In genomic region chr2:240955306-240956101, GRCh38 we compare ENCODE assay signal across 20 cellular contexts. TPM values are rescaled to one million over a fixed set of nuclear protein-coding genes. Genes with fewer than 3 reads are reported as not detected.
DNase-seq lines count a peak whose midpoint lies in the region; ATAC-seq and TF ChIP-seq lines count a peak whose summit lies in the region.
"Had no signal": no experiment of that assay in that cellular context is flagged by ENCODE, and none has a peak within 500 bp of the region (broad histone marks: within the 10 kb centered on the region; RNA-seq: fewer than 3 reads in every experiment).

No MANE protein-coding gene starts in this region.

- H3K56ac ChIP-seq in H9 (ENCODE audit: insufficient read length, low read depth, low read length) = no peak overlapping the region

- no peak overlapping the region for H2BK20ac ChIP-seq in H9 (ENCODE audit: low read depth, low read length, poor library complexity, severe bottlenecking)

- no peak overlapping the region for H3K4ac ChIP-seq in H9 (ENCODE audit: low read depth, low read length)
- H3K4ac ChIP-seq in mesenchymal stem cell (ENCODE audit: low read depth in 1 of 2, low read length in 2 of 2) = no peak overlapping the region

- H3K4me1 ChIP-seq in H9 (ENCODE audit: insufficient read depth, low read length) (no peaks in the 10 kb centered on the region; the same call in 1 of the 2 replicates), mesenchymal stem cell (ENCODE audit: control insufficient read depth, insufficient read depth, low read depth, low read length) (peaks cover 4% of the 10 kb centered on the region), psoas muscle (no peaks in the 10 kb centered on the region)
- H3K4me1 ChIP-seq: foreskin keratinocyte, HAP-1 had no signal

- peaks cover 11 to 14% of the 10 kb centered on the region in 2 experiments for H3K4me1 Mint-ChIP-seq in H9
- H3K4me1 Mint-ChIP-seq: activated CD4-positive, alpha-beta T cell treated with anti-CD3 and anti-CD28 coated beads, Interleukin-2, amount 10 ng/mL, durations not matched to agents 24 days and 14 days had no signal

- no peak overlapping the region for H2BK120ac ChIP-seq in H9 (ENCODE audit: low read depth, low read length, poor library complexity, severe bottlenecking)
- no peak overlapping the region for H2BK120ac ChIP-seq in mesenchymal stem cell (ENCODE audit: low read depth, low read length)

- H3K79me1 ChIP-seq in H9 (ENCODE audit: insufficient read depth, low read depth, low read length, poor library complexity, severe bottlenecking) (no peaks in the 10 kb centered on the region), mesenchymal stem cell (replicated peaks; ENCODE audit: low read length, poor library complexity, severe bottlenecking) (no peaks in the 10 kb centered on the region)

- no peaks in the 10 kb centered on the region for H3K9me3 ChIP-seq in H9 (ENCODE audit: control insufficient read depth, low read depth, low read length)
- H3K9me3 ChIP-seq in mesenchymal stem cell (ENCODE audit: control insufficient read depth, low read length) = peaks cover 6% of the 10 kb centered on the region
- H3K9me3 ChIP-seq in psoas muscle = no peaks in the 10 kb centered on the region
- H3K9me3 ChIP-seq: HAP-1, left lung had no signal

- H3K4me3 ChIP-seq in mesenchymal stem cell (ENCODE audit: insufficient read depth in 1 of 2, low read depth in 1 of 2, low read length in 2 of 2) (no peak overlapping the region), psoas muscle (no peak overlapping the region)
- H3K4me3 ChIP-seq: HAP-1, left lung had no signal

- no peak overlapping the region for H2AFZ ChIP-seq in H9 (ENCODE audit: low read length)
- H2AFZ ChIP-seq in mesenchymal stem cell (ENCODE audit: low read depth, low read length) = no peak overlapping the region

- TF ChIP-seq CTCF in H9 (conservative IDR thresholded peaks at IDR 0.05) (no peak), psoas muscle (IDR thresholded peaks at IDR 0.05) (no peak)

- no peaks in the 10 kb centered on the region for H3K27me3 ChIP-seq in H9 (ENCODE audit: insufficient read depth, low read length)
- H3K27me3 ChIP-seq in mesenchymal stem cell (ENCODE audit: control insufficient read depth in 1 of 2, insufficient read depth in 1 of 2, low read length in 2 of 2) = peaks cover 12 to 32% of the 10 kb centered on the region in 2 experiments
- peaks cover 0 to 5% (median 0%) of the 10 kb centered on the region in 3 donors for H3K27me3 ChIP-seq in psoas muscle (ENCODE audit: insufficient read depth in 3 of 3, low read length in 2 of 3)

- H3K9ac ChIP-seq in H9 (ENCODE audit: extremely low read depth, insufficient read length, low read length) = no peak overlapping the region
- no peak overlapping the region for H3K9ac ChIP-seq in mesenchymal stem cell (ENCODE audit: low read length)

- H4K5ac ChIP-seq in H9 (ENCODE audit: insufficient read length, low read depth, low read length) = no peak overlapping the region

- no peak overlapping the region for H3T11ph ChIP-seq in H9 (ENCODE audit: low read length)

- H2BK5ac ChIP-seq in H9 (ENCODE audit: insufficient read length, low read length) (no peak overlapping the region), mesenchymal stem cell (ENCODE audit: low read depth, low read length, poor library complexity, severe bottlenecking) (no peak overlapping the region)

- H2AK5ac ChIP-seq in H9 (ENCODE audit: insufficient read length, low read length) = no peak overlapping the region
- H2AK5ac ChIP-seq in mesenchymal stem cell (ENCODE audit: low read length, severe bottlenecking) = no peak overlapping the region

- no peaks in the 10 kb centered on the region for H3K36me3 Mint-ChIP-seq in H9 (ENCODE audit: insufficient read depth in 1 of 3, low read depth in 3 of 3)
- H3K36me3 Mint-ChIP-seq: activated naive CD4-positive, alpha-beta T cell treated with anti-CD3 and anti-CD28 coated beads, Interleukin-2, amount 50 U/mL, for 72 hours had no signal

- no peaks in the 10 kb centered on the region for H3K23me2 ChIP-seq in H9 (ENCODE audit: insufficient read length, low read depth, low read length, poor library complexity, severe bottlenecking)

- H3K27ac Mint-ChIP-seq in H9 = no peak overlapping the region
- H3K27ac Mint-ChIP-seq: activated CD4-positive, alpha-beta T cell treated with anti-CD3 and anti-CD28 coated beads, Interleukin-2, amount 10 ng/mL, durations not matched to agents 24 days and 14 days; activated naive CD4-positive, alpha-beta T cell treated with anti-CD3 and anti-CD28 coated beads, Interleukin-2, amount 50 U/mL, for 72 hours had no signal

- no peak overlapping the region for H3K23ac ChIP-seq in H9 (ENCODE audit: insufficient read length, low read depth, low read length)
- H3K23ac ChIP-seq in mesenchymal stem cell (ENCODE audit: low read length in 2 of 2) = no peak overlapping the region

- ATAC-seq in psoas muscle (no peak), GM18511 (IDR thresholded peaks at IDR 0.05; ENCODE audit: unreplicated experiment) (no peak)
- ATAC-seq: activated naive CD4-positive, alpha-beta T cell treated with anti-CD3 and anti-CD28 coated beads, Interleukin-2, amount 50 U/mL, for 72 hours; activated T-cell treated with anti-CD3 and anti-CD28 coated beads, Interleukin-2, amount 50 U/mL, for 4 hours; foreskin keratinocyte; left lung had no signal

- WGBS in H9 (ENCODE audit: extremely low coverage, insufficient read length, low lambda C conversion rate) = no CpG with 5 or more reads among the region's 17 CpGs
- 80% methylated on average over 17 of the region's 17 CpGs for WGBS in mesenchymal stem cell
- WGBS in psoas muscle, 3 donors = 84 to 92% (median 85%) methylated on average over 17 of the region's 17 CpGs

- no peaks in the 10 kb centered on the region for H3K79me2 ChIP-seq in H9 (ENCODE audit: insufficient read depth, low read length)

- H3K18ac ChIP-seq in H9 (ENCODE audit: insufficient read length, low read depth, low read length) (no peak overlapping the region), mesenchymal stem cell (ENCODE audit: low read depth in 1 of 2, low read length in 2 of 2) (no peak overlapping the region)

- intact Hi-C loops in psoas muscle (cut with DNase I) = no loop called here

- H4K20me1 ChIP-seq in H9 (ENCODE audit: control insufficient read depth, insufficient read depth, insufficient read length) = no peaks in the 10 kb centered on the region

- DNase-seq in H9 (peak; percentile 20), mesenchymal stem cell (no peak), psoas muscle (peak; percentile 7 to 43), SIG-M5 (lab: John Stamatoyannopoulos, UW) (no peak), NCI-H82 treated with DMSO at 0.1 percent for 48 hours (lab: John Stamatoyannopoulos, UW; ENCODE audit: unreplicated experiment) (no peak)
- peak; percentile 3 for DNase-seq in activated CD8-positive, alpha-beta memory T cell treated with anti-CD3 and anti-CD28 coated beads, Interleukin-2, amount 50 U/mL, for 4 hours
- DNase-seq: activated CD4-positive, alpha-beta T cell treated with anti-CD3 and anti-CD28 coated beads, Interleukin-2, amount 10 ng/mL, durations not matched to agents 24 days and 14 days; activated T-cell treated with anti-CD3 and anti-CD28 coated beads, Interleukin-2, amount 50 U/mL, for 4 hours; COR-L47; dermis blood vessel endothelial cell; foreskin keratinocyte; MM.1S; NCI-H226; SW 1271 had no signal

- H3K4me2 ChIP-seq in H9 (ENCODE audit: insufficient read depth, insufficient read length, low read length) (no peak overlapping the region), mesenchymal stem cell (ENCODE audit: low read length, poor library complexity, severe bottlenecking) (no peak overlapping the region)

- H2BK12ac ChIP-seq in H9 (ENCODE audit: insufficient read length, low read depth, low read length) (no peak overlapping the region), mesenchymal stem cell (ENCODE audit: low read length in 2 of 2) (peak overlapping the region in 1 of 2 experiments; percentile 19)

- no peak overlapping the region for H4K8ac ChIP-seq in H9 (replicated peaks; ENCODE audit: insufficient read length, low read depth, low read length)
- H4K8ac ChIP-seq in mesenchymal stem cell (ENCODE audit: low read length) = no peak overlapping the region

- H3K27me3 Mint-ChIP-seq in H9 (ENCODE audit: low read depth) = no peaks in the 10 kb centered on the region; the same call in none of the 2 replicates

- H3K27ac ChIP-seq in H9 (ENCODE audit: insufficient read length, low read depth, low read length) (no peak overlapping the region), mesenchymal stem cell (ENCODE audit: low read length, poor library complexity, severe bottlenecking) (no peak overlapping the region), psoas muscle (no peak overlapping the region)
- H3K27ac ChIP-seq: epithelial cell of prostate, foreskin keratinocyte, left lung had no signal

- H3K4me3 Mint-ChIP-seq in H9 = no peak overlapping the region
- H3K4me3 Mint-ChIP-seq: activated CD4-positive, alpha-beta T cell treated with anti-CD3 and anti-CD28 coated beads, Interleukin-2, amount 10 ng/mL, durations not matched to agents 24 days and 14 days; activated T-cell treated with anti-CD3 and anti-CD28 coated beads, Interleukin-2, amount 50 U/mL, for 4 hours had no signal

- H3K14ac ChIP-seq in H9 (ENCODE audit: insufficient read depth, low read length) (no peak overlapping the region), mesenchymal stem cell (ENCODE audit: low read length in 2 of 2) (peak overlapping the region in 1 of 2 experiments; percentile 39)

- H3K36me3 ChIP-seq in mesenchymal stem cell (ENCODE audit: control insufficient read depth in 1 of 2, insufficient read depth in 2 of 2, low read depth in 1 of 2, low read length in 2 of 2) (no peaks in the 10 kb centered on the region), psoas muscle (ENCODE audit: insufficient read depth in 1 of 2, low read depth in 1 of 2) (no peaks in the 10 kb centered on the region)
- H3K36me3 ChIP-seq: HAP-1, left lung had no signal

- no peaks in the 10 kb centered on the region for H3K9me3 Mint-ChIP-seq in H9
- H3K9me3 Mint-ChIP-seq: activated CD4-positive, alpha-beta T cell treated with anti-CD3 and anti-CD28 coated beads, Interleukin-2, amount 10 ng/mL, durations not matched to agents 24 days and 14 days; activated naive CD4-positive, alpha-beta T cell treated with anti-CD3 and anti-CD28 coated beads, Interleukin-2, amount 50 U/mL, for 72 hours; activated T-cell treated with anti-CD3 and anti-CD28 coated beads, Interleukin-2, amount 50 U/mL, for 4 hours had no signal

- H4K91ac ChIP-seq in H9 (ENCODE audit: insufficient read length, low read depth, low read length) (no peak overlapping the region), mesenchymal stem cell (ENCODE audit: low read length) (peak overlapping the region; percentile 25)

- H2BK15ac ChIP-seq in H9 (ENCODE audit: low read depth, low read length) (no peak overlapping the region), mesenchymal stem cell (ENCODE audit: low read depth, poor library complexity, severe bottlenecking) (no peak overlapping the region)

RNA-seq across cellular contexts. Expression of gene SNED1, which starts 42.9 kb away (rescaled TPM):
- total RNA-seq in H9 (2021) = 1.8 and 2.5 TPM in 2 replicates
- 3.7 TPM for polyA plus RNA-seq in mesenchymal stem cell (2013, experiment 1 of 2)
- 3.7 TPM for polyA plus RNA-seq in mesenchymal stem cell (2013, experiment 2 of 2)
- 10 to 100 TPM in 2 of 4 donors, 1 to 10 TPM in 2; 8.6 to 36.9 (median 11.1) TPM for total RNA-seq in psoas muscle
- polyA plus RNA-seq in psoas muscle = 1 to 10 TPM; 7.8 to 9.2 (median 9.2) TPM
- total RNA-seq: foreskin keratinocyte had no signal
- polyA plus RNA-seq: foreskin keratinocyte had no signal

RNA-seq across cellular contexts. Expression of gene CROCC2, which starts 49.4 kb away (rescaled TPM):
- not detected in 2 replicates for total RNA-seq in H9 (2021)
- polyA plus RNA-seq in mesenchymal stem cell (2013, experiment 1 of 2) = not detected
- polyA plus RNA-seq in mesenchymal stem cell (2013, experiment 2 of 2) = not detected
- total RNA-seq in psoas muscle = not detected
- polyA plus RNA-seq in psoas muscle = under 1 TPM in 1 of 3 donors, not detected in 2; 0.01 TPM
- total RNA-seq: activated CD4-positive, alpha-beta T cell treated with anti-CD3 and anti-CD28 coated beads, Interleukin-2, amount 10 ng/mL, durations not matched to agents 24 days and 14 days; activated naive CD4-positive, alpha-beta T cell treated with anti-CD3 and anti-CD28 coated beads, Interleukin-2, amount 50 U/mL, for 72 hours; activated T-cell treated with anti-CD3 and anti-CD28 coated beads, Interleukin-2, amount 50 U/mL, for 4 hours; Daoy; dermis blood vessel endothelial cell; foreskin keratinocyte had no signal
- polyA plus RNA-seq: foreskin keratinocyte had no signal

RNA-seq across cellular contexts. Expression of gene MAB21L4, which starts 59.5 kb away (rescaled TPM):
- total RNA-seq in H9 (2021) = 0.15 and 0.37 TPM in 2 replicates
- not detected for polyA plus RNA-seq in mesenchymal stem cell (2013, experiment 1 of 2)
- polyA plus RNA-seq in mesenchymal stem cell (2013, experiment 2 of 2) = not detected
- not detected for total RNA-seq in psoas muscle
- polyA plus RNA-seq in psoas muscle = not detected
- total RNA-seq: activated CD4-positive, alpha-beta T cell treated with anti-CD3 and anti-CD28 coated beads, Interleukin-2, amount 10 ng/mL, durations not matched to agents 24 days and 14 days; activated naive CD4-positive, alpha-beta T cell treated with anti-CD3 and anti-CD28 coated beads, Interleukin-2, amount 50 U/mL, for 72 hours; activated T-cell treated with anti-CD3 and anti-CD28 coated beads, Interleukin-2, amount 50 U/mL, for 4 hours; Daoy; dermis blood vessel endothelial cell had no signal

Comparison
In these comparisons a context has a peak if more than half of its experiments do, and no peak if none do; other contexts are left out.
1. DNase-seq: peak in H9 (single experiment), activated CD8-positive, alpha-beta memory T cell treated with anti-CD3 and anti-CD28 coated beads, Interleukin-2, amount 50 U/mL, for 4 hours (single experiment) and psoas muscle (2 of 2); none in mesenchymal stem cell (single experiment), SIG-M5 (single experiment) and NCI-H82 treated with DMSO at 0.1 percent for 48 hours (single experiment).